15 cellular contexts compared by ENCODE assay signal in genomic region chr12:95731519-95731958, GRCh38. TPM values are rescaled to one million over a fixed set of nuclear protein-coding genes. Genes with fewer than 3 reads are reported as not detected.
DNase-seq lines count a peak whose midpoint lies in the region; ATAC-seq, FAIRE-seq and TF ChIP-seq lines count a peak whose summit lies in the region.
"Had no signal": no experiment of that assay in that cellular context is flagged by ENCODE, and none has a peak within 500 bp of the region (broad histone marks: within the 10 kb centered on the region; RNA-seq: fewer than 3 reads in every experiment).

No MANE protein-coding gene starts in this region.

- POLR2A ChIA-PET in T-cell (lab: Charles Lee): no interaction called here

- no peaks in the 10 kb centered on the region for H3K27me3 ChIP-seq in adrenal gland

- peak; percentile 73 for ATAC-seq in GM19397 (IDR thresholded peaks at IDR 0.05; ENCODE audit: unreplicated experiment)
- peak; percentile 83 for ATAC-seq in HG03066 (IDR thresholded peaks at IDR 0.05; ENCODE audit: low read depth, unreplicated experiment)
- ATAC-seq in T-cell (replicated peaks in 1 of 4): no peak
- ATAC-seq: activated CD8-positive, alpha-beta memory T cell treated with anti-CD3 and anti-CD28 coated beads, Interleukin-2, amount 10 ng/mL, durations not matched to agents 7 days and 5 days; activated naive CD8-positive, alpha-beta T cell treated with anti-CD3 and anti-CD28 coated beads, Interleukin-2, amount 50 U/mL, for 24 hours had no signal

- intact Hi-C loops in adrenal gland (cut with DNase I): no loop called here

- no peaks in the 10 kb centered on the region for H3K36me3 ChIP-seq in adrenal gland (replicated peaks in 1 of 2)

- no peaks in the 10 kb centered on the region for H3K9me3 ChIP-seq in adrenal gland (replicated peaks in 1 of 3)

- H3K36me3 Mint-ChIP-seq in T-cell: no peaks in the 10 kb centered on the region
- H3K36me3 Mint-ChIP-seq: activated CD8-positive, alpha-beta memory T cell treated with anti-CD3 and anti-CD28 coated beads, Interleukin-2, amount 10 ng/mL, durations not matched to agents 7 days and 5 days had no signal

- peaks cover 0 to 11% (median 8%) of the 10 kb centered on the region in 3 donors for H3K9me3 Mint-ChIP-seq in T-cell

- WGBS in adrenal gland, 4 donors: 75 to 88% (median 82%) methylated on average over 7 of the region's 7 CpGs

- TF ChIP-seq POLR2A in GM12891 (IDR thresholded peaks at IDR 0.05; ENCODE audit: low read depth, low read length) (no peak), adrenal gland (IDR thresholded peaks at IDR 0.05) (no peak)

- peaks cover 0 to 11% of the 10 kb centered on the region in 2 donors for H3K4me1 ChIP-seq in adrenal gland (replicated peaks in 1 of 2)

- DNase-seq in GM12891 (ENCODE audit: insufficient read length, low spot score): peak; percentile 5
- peak; percentile 55 for DNase-seq in NOMO-1 treated with DMSO at 0.1 percent for 48 hours (lab: John Stamatoyannopoulos, UW; ENCODE audit: unreplicated experiment)
- no peak for DNase-seq in adrenal gland
- no peak for DNase-seq in T-cell
- no peak for DNase-seq in KG1 (lab: John Stamatoyannopoulos, UW)
- no peak for DNase-seq in activated CD8-positive, alpha-beta memory T cell treated with anti-CD3 and anti-CD28 coated beads for 24 hours
- DNase-seq: activated CD8-positive, alpha-beta memory T cell treated with anti-CD3 and anti-CD28 coated beads, Interleukin-2, amount 10 ng/mL, durations not matched to agents 7 days and 5 days; activated naive CD8-positive, alpha-beta T cell treated with anti-CD3 and anti-CD28 coated beads, Interleukin-2, amount 50 U/mL, for 24 hours; H9; NCI-H2227 treated with DMSO at 0.1 percent for 48 hours; posterior cingulate gyrus had no signal

- peaks cover 4 to 14% of the 10 kb centered on the region in 2 donors for H3K27me3 Mint-ChIP-seq in T-cell

- H3K4me3 Mint-ChIP-seq in T-cell: no peak overlapping the region
- H3K4me3 Mint-ChIP-seq: activated CD8-positive, alpha-beta memory T cell treated with anti-CD3 and anti-CD28 coated beads, Interleukin-2, amount 10 ng/mL, durations not matched to agents 7 days and 5 days; activated naive CD8-positive, alpha-beta T cell treated with anti-CD3 and anti-CD28 coated beads, Interleukin-2, amount 50 U/mL, for 24 hours; H9 had no signal

- CTCF ChIA-PET in T-cell (lab: Charles Lee): interaction anchor here (0.6 to 0.7 kb wide), 2 partner anchors 14 to 444 kb away, joined by 4 to 7 read pairs; no protein-coding TSS in a partner anchor

- H3K27ac ChIP-seq in adrenal gland: no peak overlapping the region

- peak; percentile 78 for FAIRE-seq in GM12891 (lab: Jason Lieb, UNC)
- FAIRE-seq: colon, GM12892 had no signal

- no peak overlapping the region for H3K27ac Mint-ChIP-seq in T-cell
- H3K27ac Mint-ChIP-seq: activated CD8-positive, alpha-beta memory T cell treated with anti-CD3 and anti-CD28 coated beads, Interleukin-2, amount 10 ng/mL, durations not matched to agents 7 days and 5 days; activated naive CD8-positive, alpha-beta T cell treated with anti-CD3 and anti-CD28 coated beads, Interleukin-2, amount 50 U/mL, for 24 hours had no signal

- no peaks in the 10 kb centered on the region for H3K4me1 Mint-ChIP-seq in T-cell
- H3K4me1 Mint-ChIP-seq: activated CD8-positive, alpha-beta memory T cell treated with anti-CD3 and anti-CD28 coated beads, Interleukin-2, amount 10 ng/mL, durations not matched to agents 7 days and 5 days; activated naive CD8-positive, alpha-beta T cell treated with anti-CD3 and anti-CD28 coated beads, Interleukin-2, amount 50 U/mL, for 24 hours had no signal

- no peak overlapping the region for H3K4me3 ChIP-seq in adrenal gland

- no peak for TF ChIP-seq CTCF in adrenal gland (IDR thresholded peaks at IDR 0.05)

TF ChIP-seq in GM12891, 5 proteins besides CTCF, POLR2A, EP300 and RAD21:
- TF ChIP-seq PAX5 (IDR thresholded peaks at IDR 0.05; ENCODE audit: insufficient read depth, low read length, severe bottlenecking) (no peak), SPI1 (IDR thresholded peaks at IDR 0.05; ENCODE audit: low read depth, low read length) (peak; percentile 87)
TF ChIP-seq in GM12891: peak in this region for 1.

RNA-seq across cellular contexts. Expression of gene NTN4, which starts 59.0 kb away (rescaled TPM):
- not detected for polyA plus RNA-seq in GM12891 (2012; ENCODE audit: low read depth, missing spikeins)
- 10 to 100 TPM; 10.4 to 62.5 (median 44.2) TPM for total RNA-seq in adrenal gland
- 10 to 100 TPM; 10.1 to 17.2 (median 15.6) TPM for polyA plus RNA-seq in adrenal gland
- 1 to 10 TPM in 3 of 5 donors, under 1 TPM in 2; 0.53 to 4.1 (median 1.3) TPM for total RNA-seq in T-cell
- total RNA-seq: activated CD8-positive, alpha-beta memory T cell treated with anti-CD3 and anti-CD28 coated beads, Interleukin-2, amount 10 ng/mL, durations not matched to agents 7 days and 5 days had no signal

Comparison
In these comparisons a context has a peak if more than half of its experiments do, and no peak if none do; other contexts are left out.
1. DNase-seq: peak in GM12891 (single experiment) and NOMO-1 treated with DMSO at 0.1 percent for 48 hours (single experiment); none in adrenal gland (0 of 7), T-cell (0 of 34), KG1 (single experiment) and activated CD8-positive, alpha-beta memory T cell treated with anti-CD3 and anti-CD28 coated beads for 24 hours (single experiment).
2. ATAC-seq: peak in GM19397 (single experiment) and HG03066 (single experiment); none in T-cell (0 of 4).